19 cellular contexts compared by ENCODE assay signal in genomic region chr2:110881908-110882307, GRCh38.
DNase-seq lines count a peak whose midpoint lies in the region; ATAC-seq and TF ChIP-seq lines count a peak whose summit lies in the region.
"Had no signal": no experiment of that assay in that cellular context is flagged by ENCODE, and none has a peak within 500 bp of the region (broad histone marks: within the 10 kb centered on the region; RNA-seq: fewer than 3 reads in every experiment).

No MANE protein-coding gene starts in this region.

- no peak for TF ChIP-seq POLR2A in heart left ventricle (IDR thresholded peaks at IDR 0.05)

- H3K4me3 Mint-ChIP-seq in T-helper 2 cell treated with Interferon-gamma antibody and Interleukin-4, amounts not matched to agents 5 μg/mL and 100 μg/mL, for 36 hours: no peak overlapping the region
- H3K4me3 Mint-ChIP-seq: dendritic cell treated with granulocyte-macrophage colony-stimulating factor and Interleukin-4, amounts not matched to agents 40 ng/mL and 50 ng/mL, for 4 days; naive thymus-derived CD8-positive, alpha-beta T cell; stimulated activated naive CD8-positive, alpha-beta T cell treated with anti-CD3 and anti-CD28 coated beads, Interleukin-15, Interleukin-2, amounts not matched to agents 100 ng/mL and 50 ng/mL, for 24 hours had no signal

- H3K27ac Mint-ChIP-seq in T-helper 2 cell treated with Interferon-gamma antibody and Interleukin-4, amounts not matched to agents 5 μg/mL and 100 μg/mL, for 36 hours: no peak overlapping the region
- H3K27ac Mint-ChIP-seq: dendritic cell treated with granulocyte-macrophage colony-stimulating factor and Interleukin-4, amounts not matched to agents 40 ng/mL and 50 ng/mL, for 4 days; naive thymus-derived CD8-positive, alpha-beta T cell; stimulated activated naive CD8-positive, alpha-beta T cell treated with anti-CD3 and anti-CD28 coated beads, Interleukin-15, Interleukin-2, amounts not matched to agents 100 ng/mL and 50 ng/mL, for 24 hours had no signal

- intact Hi-C loops in heart left ventricle (cut with DNase I) (loop anchor here in 1 of 10 donors (1.0 kb wide), 1 partner anchor 14 kb away; no protein-coding TSS in a partner anchor), ascending aorta (cut with DNase I) (no loop called here)

- H3K4me1 Mint-ChIP-seq in T-helper 2 cell treated with Interferon-gamma antibody and Interleukin-4, amounts not matched to agents 5 μg/mL and 100 μg/mL, for 36 hours (ENCODE audit: low read depth): peaks cover 15% of the 10 kb centered on the region

- H3K36me3 Mint-ChIP-seq in T-helper 2 cell treated with Interferon-gamma antibody and Interleukin-4, amounts not matched to agents 5 μg/mL and 100 μg/mL, for 36 hours (ENCODE audit: low read depth): peaks cover 7% of the 10 kb centered on the region

- peak; percentile 46 for DNase-seq in T-helper 2 cell treated with Interferon-gamma antibody and Interleukin-4, amounts not matched to agents 5 μg/mL and 100 μg/mL, for 36 hours (ENCODE audit: low spot score)
- no peak for DNase-seq in NCI-H526 treated with DMSO at 0.1 percent for 48 hours (lab: John Stamatoyannopoulos, UW)
- DNase-seq in heart left ventricle: no peak
- DNase-seq in putamen (ENCODE audit: low spot score): no peak
- no peak for DNase-seq in ascending aorta (ENCODE audit: low spot score in 2 of 2)
- DNase-seq: aorta; BE2C; DMS79; left ventricle myocardium superior; naive thymus-derived CD8-positive, alpha-beta T cell; NCI-H1092 treated with DMSO at 0.1 percent for 48 hours; NCI-H345; stimulated activated CD4-positive, alpha-beta T cell treated with anti-CD3 and anti-CD28 coated beads, Interleukin-4, amount 100 ng/mL, for 24 hours had no signal

- no peak overlapping the region for H3K4me3 ChIP-seq in heart left ventricle
- no peak overlapping the region for H3K4me3 ChIP-seq in ascending aorta

- H3K9me3 Mint-ChIP-seq in T-helper 2 cell treated with Interferon-gamma antibody and Interleukin-4, amounts not matched to agents 5 μg/mL and 100 μg/mL, for 36 hours: peaks cover 23% of the 10 kb centered on the region

- H3K9me3 ChIP-seq in heart left ventricle (peaks cover 0 to 10% (median 0%) of the 10 kb centered on the region in 12 donors), ascending aorta (no peaks in the 10 kb centered on the region)
- H3K9me3 ChIP-seq: BE2C had no signal

- H3K27me3 Mint-ChIP-seq in T-helper 2 cell treated with Interferon-gamma antibody and Interleukin-4, amounts not matched to agents 5 μg/mL and 100 μg/mL, for 36 hours (ENCODE audit: low read depth): peaks cover 45% of the 10 kb centered on the region

- H3K4me1 ChIP-seq in heart left ventricle (no peaks in the 10 kb centered on the region), ascending aorta (no peaks in the 10 kb centered on the region)
- H3K4me1 ChIP-seq: BE2C had no signal

- 95 to 98% (median 96%) methylated on average over 6 of the region's 6 CpGs for WGBS in heart left ventricle, 4 donors

- ATAC-seq in GM18517 (IDR thresholded peaks at IDR 0.05; ENCODE audit: unreplicated experiment) (peak; percentile 79), GM19351 (IDR thresholded peaks at IDR 0.05; ENCODE audit: unreplicated experiment) (peak; percentile 59), HG02938 (IDR thresholded peaks at IDR 0.05; ENCODE audit: unreplicated experiment) (peak; percentile 91), heart left ventricle (no peak)
- ATAC-seq: left ventricle myocardium superior; naive thymus-derived CD8-positive, alpha-beta T cell; SK-N-SH treated with all-trans-retinoic acid at 6 μM for 48 hours had no signal

- TF ChIP-seq CTCF in heart left ventricle (IDR thresholded peaks at IDR 0.05) (no peak), ascending aorta (IDR thresholded peaks at IDR 0.05) (no peak)

- H3K27me3 ChIP-seq in heart left ventricle (peaks cover 0 to 4% (median 0%) of the 10 kb centered on the region in 9 donors), ascending aorta (no peaks in the 10 kb centered on the region)
- H3K27me3 ChIP-seq: BE2C had no signal

- H3K27ac ChIP-seq in heart left ventricle (no peak overlapping the region), ascending aorta (no peak overlapping the region)

- H3K36me3 ChIP-seq in heart left ventricle (no peaks in the 10 kb centered on the region), ascending aorta (no peaks in the 10 kb centered on the region)
- H3K36me3 ChIP-seq: BE2C had no signal

Comparison
In these comparisons a context has a peak if more than half of its experiments do, and no peak if none do; other contexts are left out.
1. ATAC-seq: peak in GM18517 (single experiment), GM19351 (single experiment) and HG02938 (single experiment); none in heart left ventricle (0 of 4).